9 cellular contexts compared by ENCODE assay signal in genomic region chr15:56916825-56917477, GRCh38. TPM values are rescaled to one million over a fixed set of nuclear protein-coding genes. Genes with fewer than 3 reads are reported as not detected.
DNase-seq lines count a peak whose midpoint lies in the region; ATAC-seq, FAIRE-seq and TF ChIP-seq lines count a peak whose summit lies in the region.
"Had no signal": no experiment of that assay in that cellular context is flagged by ENCODE, and none has a peak within 500 bp of the region (broad histone marks: within the 10 kb centered on the region; RNA-seq: fewer than 3 reads in every experiment).

No MANE protein-coding gene starts in this region.

- no peaks in the 10 kb centered on the region for H3K9me3 Mint-ChIP-seq in CD4-positive, CD25-positive, alpha-beta regulatory T cell
- peaks cover 11% of the 10 kb centered on the region for H3K9me3 Mint-ChIP-seq in neural crest cell
- H3K9me3 Mint-ChIP-seq: activated naive CD4-positive, alpha-beta T cell treated with anti-CD3 and anti-CD28 coated beads for 36 hours had no signal

- no peak for TF ChIP-seq POLR2A in NB4 (IDR thresholded peaks at IDR 0.05; ENCODE audit: extremely low read depth, insufficient read length)
- TF ChIP-seq POLR2A in H54 (IDR thresholded peaks at IDR 0.05; ENCODE audit: low read depth, low read length) = no peak

- peaks cover 5% of the 10 kb centered on the region for H3K27me3 Mint-ChIP-seq in CD4-positive, CD25-positive, alpha-beta regulatory T cell
- no peaks in the 10 kb centered on the region for H3K27me3 Mint-ChIP-seq in neural crest cell (ENCODE audit: low read depth)

- no peak for TF ChIP-seq CTCF in NB4 (IDR thresholded peaks at IDR 0.05; ENCODE audit: low read depth, low read length)
- TF ChIP-seq CTCF in neural crest cell (conservative IDR thresholded peaks at IDR 0.05) = no peak

- H3K36me3 ChIP-seq in CD4-positive, CD25-positive, alpha-beta regulatory T cell (ENCODE audit: control insufficient read depth, insufficient read depth, low read length) = no peaks in the 10 kb centered on the region
- no peaks in the 10 kb centered on the region for H3K36me3 ChIP-seq in duodenal mucosa (ENCODE audit: control insufficient read depth in 1 of 2, insufficient read depth in 2 of 2, low read length in 2 of 2)

- peak overlapping the region; percentile 52 to 92 (median 81) for H3K27ac Mint-ChIP-seq in CD4-positive, CD25-positive, alpha-beta regulatory T cell
- H3K27ac Mint-ChIP-seq in neural crest cell (ENCODE audit: unreplicated experiment) = no peak overlapping the region

- H3K27me3 ChIP-seq in CD4-positive, CD25-positive, alpha-beta regulatory T cell (ENCODE audit: control insufficient read depth, insufficient read depth, low read length) = no peaks in the 10 kb centered on the region
- no peaks in the 10 kb centered on the region for H3K27me3 ChIP-seq in duodenal mucosa (ENCODE audit: control insufficient read depth in 1 of 2, insufficient read depth in 2 of 2, low read length in 2 of 2)

- ATAC-seq in CD4-positive, CD25-positive, alpha-beta regulatory T cell (ENCODE audit: low read depth in 2 of 2) = no peak
- no peak for ATAC-seq in GM19023 (IDR thresholded peaks at IDR 0.05; ENCODE audit: unreplicated experiment)
- ATAC-seq in GM18517 (IDR thresholded peaks at IDR 0.05; ENCODE audit: unreplicated experiment) = no peak

- H3K4me1 Mint-ChIP-seq in CD4-positive, CD25-positive, alpha-beta regulatory T cell = peaks cover 23 to 53% (median 37%) of the 10 kb centered on the region in 4 donors
- peaks cover 33% of the 10 kb centered on the region for H3K4me1 Mint-ChIP-seq in neural crest cell

- no peak overlapping the region for H3K27ac ChIP-seq in CD4-positive, CD25-positive, alpha-beta regulatory T cell (ENCODE audit: insufficient read depth, low read length, poor library complexity, severe bottlenecking)
- no peak overlapping the region for H3K27ac ChIP-seq in duodenal mucosa (ENCODE audit: low read depth, low read length)

- H3K4me3 ChIP-seq in CD4-positive, CD25-positive, alpha-beta regulatory T cell (ENCODE audit: low read depth, low read length) = peak overlapping the region; percentile 87
- H3K4me3 ChIP-seq in NB4 (ENCODE audit: low read depth, low read length) (no peak overlapping the region), duodenal mucosa (ENCODE audit: low read depth in 1 of 2, low read length in 2 of 2) (peak overlapping the region; percentile 92 to 94)

- no peak for FAIRE-seq in H54 (lab: Jason Lieb, UNC)

- H3K9me3 ChIP-seq in CD4-positive, CD25-positive, alpha-beta regulatory T cell (ENCODE audit: control insufficient read depth in 2 of 2, low read length in 2 of 2) = no peaks in the 10 kb centered on the region
- H3K9me3 ChIP-seq in duodenal mucosa (ENCODE audit: control insufficient read depth in 1 of 2, low read length in 2 of 2) = no peaks in the 10 kb centered on the region

- H3K9ac ChIP-seq in duodenal mucosa (ENCODE audit: low read depth in 1 of 2, low read length in 2 of 2) = peak overlapping the region in 1 of 2 donors; percentile 91

- no peak for DNase-seq in CD4-positive, CD25-positive, alpha-beta regulatory T cell
- DNase-seq in NB4 (ENCODE audit: low read depth) (peak; percentile 8), neural crest cell (ENCODE audit: low read depth, low spot score) (no peak), iPS-NIHi7 (ENCODE audit: extremely low spot score) (no peak), H54 (ENCODE audit: insufficient read length, low spot score) (no peak)
- DNase-seq: activated naive CD4-positive, alpha-beta T cell treated with anti-CD3 and anti-CD28 coated beads for 36 hours had no signal

- H3K4me1 ChIP-seq in CD4-positive, CD25-positive, alpha-beta regulatory T cell (ENCODE audit: control insufficient read depth, insufficient read depth, low read length, poor library complexity, severe bottlenecking) = peaks cover 29% of the 10 kb centered on the region
- peaks cover 22% of the 10 kb centered on the region in 2 donors for H3K4me1 ChIP-seq in duodenal mucosa (ENCODE audit: control insufficient read depth in 1 of 2, insufficient read depth in 2 of 2, low read length in 2 of 2)

- peaks cover 6% of the 10 kb centered on the region for H3K36me3 Mint-ChIP-seq in CD4-positive, CD25-positive, alpha-beta regulatory T cell
- peaks cover 36% of the 10 kb centered on the region for H3K36me3 Mint-ChIP-seq in neural crest cell (ENCODE audit: low read depth)

- H3K4me3 Mint-ChIP-seq in CD4-positive, CD25-positive, alpha-beta regulatory T cell = peak overlapping the region; percentile 89 to 96 (median 94)
- peak overlapping the region; percentile 84 for H3K4me3 Mint-ChIP-seq in neural crest cell

RNA-seq across cellular contexts. Expression of gene TCF12, which starts 1.5 kb away (rescaled TPM):
- 83.7 TPM for total RNA-seq in CD4-positive, CD25-positive, alpha-beta regulatory T cell
- 10 to 100 TPM; 45.7 to 71.6 (median 63.7) TPM for polyA plus RNA-seq in CD4-positive, CD25-positive, alpha-beta regulatory T cell
- 207 and 232 TPM in 2 replicates for total RNA-seq in neural crest cell
